ENCODE assay signal across 21 cellular contexts in the genomic region with DNA sequence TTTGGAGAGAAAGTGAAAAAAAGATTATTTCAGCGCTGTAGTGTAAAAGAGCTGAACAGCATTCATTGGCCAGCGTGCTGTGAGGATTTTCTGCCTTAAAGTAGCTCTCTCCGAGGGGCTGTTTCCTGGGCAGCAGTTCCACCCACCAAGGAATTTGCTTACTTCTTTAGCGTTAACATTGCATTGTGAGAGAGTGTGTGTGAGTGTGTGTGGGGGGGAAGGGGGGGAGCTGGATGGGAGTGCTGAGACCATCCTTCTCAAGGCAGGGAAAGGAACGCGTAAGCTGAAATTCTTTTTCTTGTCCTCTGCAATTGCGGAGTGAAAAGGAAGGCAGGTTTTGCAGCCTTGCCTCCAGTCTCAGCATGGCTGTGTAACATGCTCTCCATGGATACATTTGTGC.
A peak's percentile ranks its signal among the peaks of the same experiment; 100 is the strongest.
DNase-seq lines count a peak whose midpoint lies in the region; ATAC-seq and TF ChIP-seq lines count a peak whose summit lies in the region.
"Had no signal": no experiment of that assay in that cellular context is flagged by ENCODE, and none has a peak within 500 bp of the region (broad histone marks: within the 10 kb centered on the region; RNA-seq: fewer than 3 reads in every experiment).

No MANE protein-coding gene starts in this region.

- TF ChIP-seq POLR2A in suprapubic skin (IDR thresholded peaks at IDR 0.05) = no peak

- H3K4me3 ChIP-seq in suprapubic skin = no peak overlapping the region

- peak overlapping the region in 2 of 3 experiments; percentile 11 to 45 for H3K27ac Mint-ChIP-seq in nephron
- no peak overlapping the region for H3K27ac Mint-ChIP-seq in activated T-helper 1 cell treated with anti-CD3 and anti-CD28 coated beads, Interleukin-12 subunit alpha, Interleukin-12 subunit beta, Interleukin-2, Interleukin-4 antibody, amounts not matched to agents 30 ng/mL and 10 ng/mL and 1 ng/mL, durations not matched to agents 14 hours and 24 hours and 36 hours
- H3K27ac Mint-ChIP-seq: B cell; CD8-positive, alpha-beta T cell had no signal

- DNase-seq in ecto neural progenitor cell (ENCODE audit: low spot score) = peak; percentile 77
- DNase-seq in left kidney (ENCODE audit: low read depth, low spot score) = peak; percentile 18
- no peak for DNase-seq in HUDEP-2 (lab: John Stamatoyannopoulos, UW; ENCODE audit: unreplicated experiment in 76 of 76)
- DNase-seq in suprapubic skin (ENCODE audit: low spot score in 2 of 2) = no peak
- DNase-seq in activated T-helper 1 cell treated with anti-CD3 and anti-CD28 coated beads, Interleukin-12 subunit alpha, Interleukin-12 subunit beta, Interleukin-2, Interleukin-4 antibody, amounts not matched to agents 30 ng/mL and 10 ng/mL and 1 ng/mL, durations not matched to agents 14 hours and 24 hours and 36 hours (ENCODE audit: low spot score) = no peak
- DNase-seq: Caco-2; CD8-positive, alpha-beta T cell; H9; Karpas-422; NCI-H1092; NCI-H1436; NCI-H187; NCI-H774; PC-3; SHP77 had no signal

- 73% methylated on average over 7 of the region's 7 CpGs for WGBS in suprapubic skin

- H3K4me3 Mint-ChIP-seq in nephron = no peak overlapping the region
- no peak overlapping the region for H3K4me3 Mint-ChIP-seq in activated T-helper 1 cell treated with anti-CD3 and anti-CD28 coated beads, Interleukin-12 subunit alpha, Interleukin-12 subunit beta, Interleukin-2, Interleukin-4 antibody, amounts not matched to agents 30 ng/mL and 10 ng/mL and 1 ng/mL, durations not matched to agents 14 hours and 24 hours and 36 hours
- H3K4me3 Mint-ChIP-seq: B cell; CD8-positive, alpha-beta T cell; H9 had no signal

- H3K27ac ChIP-seq in temporal lobe (ENCODE audit: low read depth, low read length) (peak overlapping the region; percentile 48), suprapubic skin (no peak overlapping the region)
- H3K27ac ChIP-seq: C4-2B had no signal

- H3K9me3 Mint-ChIP-seq in nephron = no peaks in the 10 kb centered on the region
- H3K9me3 Mint-ChIP-seq in activated T-helper 1 cell treated with anti-CD3 and anti-CD28 coated beads, Interleukin-12 subunit alpha, Interleukin-12 subunit beta, Interleukin-2, Interleukin-4 antibody, amounts not matched to agents 30 ng/mL and 10 ng/mL and 1 ng/mL, durations not matched to agents 14 hours and 24 hours and 36 hours = no peaks in the 10 kb centered on the region
- H3K9me3 Mint-ChIP-seq: CD8-positive, alpha-beta T cell; H9 had no signal

- TF ChIP-seq EP300 in suprapubic skin (IDR thresholded peaks at IDR 0.05) = no peak

- no peaks in the 10 kb centered on the region for H3K36me3 Mint-ChIP-seq in nephron (ENCODE audit: low read depth)
- no peaks in the 10 kb centered on the region for H3K36me3 Mint-ChIP-seq in activated T-helper 1 cell treated with anti-CD3 and anti-CD28 coated beads, Interleukin-12 subunit alpha, Interleukin-12 subunit beta, Interleukin-2, Interleukin-4 antibody, amounts not matched to agents 30 ng/mL and 10 ng/mL and 1 ng/mL, durations not matched to agents 14 hours and 24 hours and 36 hours (ENCODE audit: low read depth)
- H3K36me3 Mint-ChIP-seq: CD8-positive, alpha-beta T cell had no signal

- no peaks in the 10 kb centered on the region for H3K36me3 ChIP-seq in suprapubic skin

- ATAC-seq in GM18873 (IDR thresholded peaks at IDR 0.05; ENCODE audit: low FRiP score, unreplicated experiment) = no peak
- ATAC-seq: CD8-positive, alpha-beta T cell; HepG2; PC-3 had no signal

- H3K4me1 ChIP-seq in suprapubic skin = no peaks in the 10 kb centered on the region

- peaks cover 25% of the 10 kb centered on the region for H3K4me1 Mint-ChIP-seq in nephron
- H3K4me1 Mint-ChIP-seq in activated T-helper 1 cell treated with anti-CD3 and anti-CD28 coated beads, Interleukin-12 subunit alpha, Interleukin-12 subunit beta, Interleukin-2, Interleukin-4 antibody, amounts not matched to agents 30 ng/mL and 10 ng/mL and 1 ng/mL, durations not matched to agents 14 hours and 24 hours and 36 hours (ENCODE audit: low read depth) = no peaks in the 10 kb centered on the region

- no peaks in the 10 kb centered on the region for H3K9me3 ChIP-seq in suprapubic skin
- H3K9me3 ChIP-seq: Caco-2 had no signal

- intact Hi-C loops in activated T-helper 1 cell treated with anti-CD3 and anti-CD28 coated beads, Interleukin-12 subunit alpha, Interleukin-12 subunit beta, Interleukin-2, Interleukin-4 antibody, amounts not matched to agents 30 ng/mL and 10 ng/mL and 1 ng/mL, durations not matched to agents 14 hours and 24 hours and 36 hours (cut with micrococcal nuclease) = loop anchor here (1.0 kb wide), 3 partner anchors 241 to 481 kb away; no protein-coding TSS in a partner anchor

- H3K27me3 Mint-ChIP-seq in nephron (ENCODE audit: low read depth) = peaks cover 69% of the 10 kb centered on the region
- H3K27me3 Mint-ChIP-seq in activated T-helper 1 cell treated with anti-CD3 and anti-CD28 coated beads, Interleukin-12 subunit alpha, Interleukin-12 subunit beta, Interleukin-2, Interleukin-4 antibody, amounts not matched to agents 30 ng/mL and 10 ng/mL and 1 ng/mL, durations not matched to agents 14 hours and 24 hours and 36 hours (ENCODE audit: insufficient read depth) = peaks cover 3% of the 10 kb centered on the region

- no peaks in the 10 kb centered on the region for H3K27me3 ChIP-seq in suprapubic skin

- no peak for TF ChIP-seq CTCF in nephron (IDR thresholded peaks at IDR 0.05; ENCODE audit: unreplicated experiment in 3 of 3)
- no peak for TF ChIP-seq CTCF in suprapubic skin (IDR thresholded peaks at IDR 0.05)

Comparison
In these comparisons a context has a peak if more than half of its experiments do, and no peak if none do; other contexts are left out.
1. DNase-seq: peak in ecto neural progenitor cell (single experiment) and left kidney (single experiment); none in HUDEP-2 (0 of 76), suprapubic skin (0 of 2) and activated T-helper 1 cell treated with anti-CD3 and anti-CD28 coated beads, Interleukin-12 subunit alpha, Interleukin-12 subunit beta, Interleukin-2, Interleukin-4 antibody, amounts not matched to agents 30 ng/mL and 10 ng/mL and 1 ng/mL, durations not matched to agents 14 hours and 24 hours and 36 hours (single experiment).